ENCODE assay signal across 1 cellular context in genomic region chr2:173965372-173966025, GRCh38.
A peak's percentile ranks its signal among the peaks of the same experiment; 100 is the strongest.
TF ChIP-seq lines count a peak whose summit lies in the region.

Gene SP3 (minus strand): TSS chr2:173965373. CDS start chr2:173965171, 202 bp downstream.

TF ChIP-seq in HepG2, 621 proteins besides CTCF, POLR2A, EP300 and RAD21 (continued from another document and continues in another):
- TF ChIP-seq ZNF280D (CRISPR knock-in tag; IDR thresholded peaks at IDR 0.05) (peak; percentile 74; the same call in 1 of the 2 replicates), BRF2 (CRISPR knock-in tag; IDR thresholded peaks at IDR 0.05) (no peak; the same call in 1 of the 2 replicates), DMTF1 (CRISPR knock-in tag; IDR thresholded peaks at IDR 0.05) (peak; percentile 88; the same call in 1 of the 2 replicates), ZNF766 (CRISPR knock-in tag; IDR thresholded peaks at IDR 0.05; ENCODE audit: borderline replicate concordance) (peak; percentile 75; the same call in 1 of the 2 replicates), MEF2D (CRISPR knock-in tag; IDR thresholded peaks at IDR 0.05) (peak; percentile 65; the same call in 1 of the 2 replicates), ZNF782 (CRISPR knock-in tag; IDR thresholded peaks at IDR 0.05; ENCODE audit: borderline replicate concordance) (peak; percentile 70; the same call in 1 of the 2 replicates), ZNF296 (CRISPR knock-in tag; conservative IDR thresholded peaks at IDR 0.05) (no peak), ZNF460 (CRISPR knock-in tag; IDR thresholded peaks at IDR 0.05; ENCODE audit: borderline replicate concordance) (no peak; the same call in 1 of the 2 replicates), PAX8 (CRISPR knock-in tag; IDR thresholded peaks at IDR 0.05; ENCODE audit: borderline replicate concordance) (peak; percentile 94), ZNF614 (CRISPR knock-in tag; IDR thresholded peaks at IDR 0.05; ENCODE audit: borderline replicate concordance) (peak; percentile 81), GRHL1 (CRISPR knock-in tag; conservative IDR thresholded peaks at IDR 0.05) (no peak), SUZ12 (IDR thresholded peaks at IDR 0.05; ENCODE audit: low read depth, low read length) (no peak), STAT5B (CRISPR knock-in tag; IDR thresholded peaks at IDR 0.05) (peak; percentile 56), LBX2 (CRISPR knock-in tag; IDR thresholded peaks at IDR 0.05; ENCODE audit: borderline replicate concordance) (no peak), ZNF558 (CRISPR knock-in tag; IDR thresholded peaks at IDR 0.05; ENCODE audit: borderline replicate concordance) (peak; percentile 92; the same call in 1 of the 2 replicates), ZMYM4 (CRISPR knock-in tag; IDR thresholded peaks at IDR 0.05) (peak; percentile 81), ZNF570 (CRISPR knock-in tag; IDR thresholded peaks at IDR 0.05; ENCODE audit: borderline replicate concordance) (no peak), NFKB2 (CRISPR knock-in tag; IDR thresholded peaks at IDR 0.05; ENCODE audit: borderline replicate concordance) (peak; percentile 93), PRDM15 (CRISPR knock-in tag; IDR thresholded peaks at IDR 0.05) (peak; percentile 79), ZBTB39 (CRISPR knock-in tag; IDR thresholded peaks at IDR 0.05) (0 out of 2 replicates have a peak, but pooled peaks have one; percentile 26), ZSCAN20 (CRISPR knock-in tag; IDR thresholded peaks at IDR 0.05; ENCODE audit: borderline replicate concordance) (peak; percentile 75; the same call in 1 of the 2 replicates), MIER2 (CRISPR knock-in tag; IDR thresholded peaks at IDR 0.05) (no peak), ZNF292 (CRISPR knock-in tag; IDR thresholded peaks at IDR 0.05; ENCODE audit: borderline replicate concordance, low read depth) (no peak), TFDP2 (CRISPR knock-in tag; IDR thresholded peaks at IDR 0.05) (no peak; the same call in 1 of the 2 replicates), CHD2 (IDR thresholded peaks at IDR 0.05; ENCODE audit: low read depth, low read length) (no peak; the same call in 1 of the 2 replicates), ZFP36L1 (CRISPR knock-in tag; IDR thresholded peaks at IDR 0.05) (peak; percentile 67), NCOA2 (CRISPR knock-in tag; IDR thresholded peaks at IDR 0.05) (no peak; the same call in 1 of the 2 replicates), CCDC6 (CRISPR knock-in tag; IDR thresholded peaks at IDR 0.05) (peak; percentile 91), ASH2L (IDR thresholded peaks at IDR 0.05; ENCODE audit: insufficient read length, low read depth, low read length) (peak; percentile 93), MTA1 (CRISPR knock-in tag; IDR thresholded peaks at IDR 0.05; ENCODE audit: borderline replicate concordance) (0 out of 2 replicates have a peak, but pooled peaks have one; percentile 62), ATRX (CRISPR knock-in tag; IDR thresholded peaks at IDR 0.05; ENCODE audit: borderline replicate concordance) (no peak), ZFP41 (CRISPR knock-in tag; IDR thresholded peaks at IDR 0.05; ENCODE audit: borderline replicate concordance) (peak; percentile 87; the same call in 1 of the 2 replicates), PHF8 (CRISPR knock-in tag; IDR thresholded peaks at IDR 0.05) (peak; percentile 95), KDM3A (CRISPR knock-in tag; IDR thresholded peaks at IDR 0.05; ENCODE audit: low read depth) (peak; percentile 75; the same call in 1 of the 2 replicates), ZBTB7B (CRISPR knock-in tag; IDR thresholded peaks at IDR 0.05) (peak; percentile 79), SKI (IDR thresholded peaks at IDR 0.05; ENCODE audit: partially characterized antibody) (no peak), MED1 (CRISPR knock-in tag; IDR thresholded peaks at IDR 0.05) (peak; percentile 81)
